In the genomic region with DNA sequence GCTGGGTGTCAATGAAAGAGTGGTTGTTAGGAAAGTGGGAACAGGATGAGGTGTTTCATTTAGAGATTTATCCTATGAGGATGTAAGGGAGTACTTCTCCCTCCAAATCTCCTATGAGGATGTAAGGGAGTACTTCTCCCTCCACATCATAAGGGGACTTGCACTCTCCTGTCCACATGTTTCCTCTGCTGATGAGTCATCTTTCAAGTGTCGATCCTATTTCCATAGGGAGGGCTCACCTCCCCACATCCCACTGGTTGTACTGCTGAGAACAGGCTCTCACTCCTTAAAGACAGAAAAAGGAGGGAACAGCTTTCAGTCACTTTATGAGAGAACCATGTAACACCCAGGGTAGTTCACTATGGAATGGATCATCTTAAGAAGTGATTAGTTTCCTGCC, we compare ENCODE assay signal across 13 cellular contexts.
"Had no signal": no experiment of that assay in that cellular context is flagged by ENCODE, and none has a peak within 500 bp of the region (broad histone marks: within the 10 kb centered on the region; RNA-seq: fewer than 3 reads in every experiment).

No MANE protein-coding gene starts in this region.

- H3K4me1 ChIP-seq: neural progenitor cell, stomach, upper lobe of right lung had no signal

- H3K36me3 ChIP-seq: heart right ventricle, neural progenitor cell, ovary, stomach, thoracic aorta, upper lobe of right lung had no signal

- H3K4me3 ChIP-seq: heart right ventricle, neural progenitor cell, ovary, stomach, thoracic aorta, upper lobe of right lung had no signal

- H3K27ac ChIP-seq: heart right ventricle, neural progenitor cell, ovary, stomach, thoracic aorta, upper lobe of right lung had no signal

- H3K27me3 ChIP-seq: heart right ventricle, neural progenitor cell, ovary, stomach, upper lobe of right lung had no signal

- DNase-seq: activated CD4-positive, alpha-beta T cell treated with anti-CD3 and anti-CD28 coated beads, Interleukin-2, amount 50 U/mL, for 1 hour; activated CD8-positive, alpha-beta memory T cell treated with anti-CD3 and anti-CD28 coated beads for 24 hours; activated naive CD8-positive, alpha-beta T cell treated with anti-CD3 and anti-CD28 coated beads for 36 hours; amygdala; effector CD8-positive, alpha-beta T cell; foreskin melanocyte; heart right ventricle; naive B cell; ovary; stomach; upper lobe of right lung had no signal

- H3K9me3 ChIP-seq: heart right ventricle, ovary, stomach, thoracic aorta, upper lobe of right lung had no signal
